Comparison of ENCODE assay signal across 11 cellular contexts in genomic region chr19:3725640-3726310, GRCh38. TPM values are rescaled to one million over a fixed set of nuclear protein-coding genes. Genes with fewer than 3 reads are reported as not detected.
DNase-seq lines count a peak whose midpoint lies in the region; ATAC-seq and TF ChIP-seq lines count a peak whose summit lies in the region.
"Had no signal": no experiment of that assay in that cellular context is flagged by ENCODE, and none has a peak within 500 bp of the region (broad histone marks: within the 10 kb centered on the region; RNA-seq: fewer than 3 reads in every experiment).

No MANE protein-coding gene starts in this region.

- no peak overlapping the region for H3K23ac ChIP-seq in IMR-90 (ENCODE audit: low read depth, low read length)

- no peak overlapping the region for H3K56ac ChIP-seq in IMR-90 (ENCODE audit: extremely low read depth, insufficient read depth, low read length)

- no peak for TF ChIP-seq RAD21 in IMR-90 (IDR thresholded peaks at IDR 0.05; ENCODE audit: low read length)

- intact Hi-C loops in IMR-90 (cut with micrococcal nuclease) = no loop called here
- intact Hi-C loops in sciatic nerve (cut with DNase I) = no loop called here
- intact Hi-C loops in activated naive CD4-positive, alpha-beta T cell treated with anti-CD3 and anti-CD28 coated beads for 36 hours (cut with micrococcal nuclease) = no loop called here

- no peak overlapping the region for H2AK5ac ChIP-seq in IMR-90 (ENCODE audit: low read depth, low read length)

- no peak overlapping the region for H2AK9ac ChIP-seq in IMR-90 (replicated peaks; ENCODE audit: low read depth, low read length, poor library complexity)

- no peak overlapping the region for H2BK15ac ChIP-seq in IMR-90 (ENCODE audit: low read depth, low read length)

- peaks cover 7% of the 10 kb centered on the region for H3K4me1 Mint-ChIP-seq in activated naive CD4-positive, alpha-beta T cell treated with anti-CD3 and anti-CD28 coated beads for 36 hours (ENCODE audit: low read depth)

- WGBS in IMR-90 (ENCODE audit: extremely low coverage in 2 of 2, insufficient read length in 1 of 2), 2 experiments = no CpG with 5 or more reads among the region's 14 CpGs

- H2AFZ ChIP-seq in IMR-90 (replicated peaks; ENCODE audit: low read length, poor library complexity) = no peak overlapping the region
- H2AFZ ChIP-seq in parathyroid adenoma = peak overlapping the region; percentile 19

- no peak overlapping the region for H4K8ac ChIP-seq in IMR-90 (ENCODE audit: low read depth in 2 of 2, low read length in 2 of 2)

- BruUV-seq in IMR-90 (replicated peaks; lab: Mats Ljungman, UMichigan) = no TSS peak

- H2BK5ac ChIP-seq in IMR-90 (ENCODE audit: low read depth, low read length, poor library complexity, severe bottlenecking) = no peak overlapping the region

- no peak overlapping the region for H3K27ac Mint-ChIP-seq in activated naive CD4-positive, alpha-beta T cell treated with anti-CD3 and anti-CD28 coated beads for 36 hours

- 0 out of 2 replicates have a peak, but pooled peaks have one; percentile 13 for ATAC-seq in IMR-90 (ENCODE audit: low read depth)
- no peak for ATAC-seq in HG03378 (IDR thresholded peaks at IDR 0.05; ENCODE audit: unreplicated experiment)
- no peak for ATAC-seq in GM19463 (IDR thresholded peaks at IDR 0.05; ENCODE audit: unreplicated experiment)
- ATAC-seq in sciatic nerve = no peak

- no peak overlapping the region for H4K91ac ChIP-seq in IMR-90 (ENCODE audit: insufficient read depth, low read depth, low read length)

- no peak overlapping the region for H3K14ac ChIP-seq in IMR-90 (replicated peaks; ENCODE audit: low read depth, low read length)

- no peaks in the 10 kb centered on the region for H3K36me3 ChIP-seq in IMR-90 (ENCODE audit: control insufficient read depth, insufficient read depth, low read length)
- no peaks in the 10 kb centered on the region for H3K36me3 ChIP-seq in parathyroid adenoma (ENCODE audit: control insufficient read depth, insufficient read depth, low read length)
- H3K36me3 ChIP-seq: left ventricle myocardium inferior had no signal

- H3K9me3 ChIP-seq in IMR-90 (ENCODE audit: control insufficient read depth, insufficient read depth, low read length) = no peaks in the 10 kb centered on the region
- H3K9me3 ChIP-seq in parathyroid adenoma (ENCODE audit: control insufficient read depth, low read length) = no peaks in the 10 kb centered on the region

- peaks cover 28% of the 10 kb centered on the region for H3K27me3 ChIP-seq in IMR-90 (ENCODE audit: control insufficient read depth, insufficient read depth, low read length)
- H3K27me3 ChIP-seq in parathyroid adenoma (ENCODE audit: control insufficient read depth, insufficient read depth, low read length) = no peaks in the 10 kb centered on the region

- DNase-seq in IMR-90 (no peak), NCI-H2196 treated with DMSO at 0.1 percent for 48 hours (lab: John Stamatoyannopoulos, UW; ENCODE audit: unreplicated experiment) (peak; percentile 91), choroid plexus epithelial cell (ENCODE audit: low read depth) (peak; percentile 19), sciatic nerve (ENCODE audit: low spot score) (no peak)
- no peak for DNase-seq in activated naive CD4-positive, alpha-beta T cell treated with anti-CD3 and anti-CD28 coated beads for 36 hours
- DNase-seq: activated T-cell treated with anti-CD3 and anti-CD28 coated beads, Interleukin-2, amount 50 U/mL, for 1 hour; caudate nucleus; left ventricle myocardium inferior had no signal

- H3K9ac ChIP-seq in IMR-90 (ENCODE audit: low read depth, low read length) (no peak overlapping the region), parathyroid adenoma (no peak overlapping the region)

- H4K20me1 ChIP-seq in IMR-90 (ENCODE audit: insufficient read depth, low read length) = no peaks in the 10 kb centered on the region

- no peaks in the 10 kb centered on the region for H3K9me1 ChIP-seq in IMR-90 (ENCODE audit: insufficient read depth, low read length)

- no peaks in the 10 kb centered on the region for H3K79me2 ChIP-seq in parathyroid adenoma

- no peak overlapping the region for H3K4me3 ChIP-seq in IMR-90 (ENCODE audit: insufficient read depth, low read depth, low read length)
- H3K4me3 ChIP-seq in choroid plexus epithelial cell (ENCODE audit: low read depth, low read length) = no peak overlapping the region
- H3K4me3 ChIP-seq in parathyroid adenoma (ENCODE audit: low read depth, low read length) = peak overlapping the region; percentile 40
- H3K4me3 ChIP-seq: left ventricle myocardium inferior had no signal

- dilution Hi-C loops in IMR-90 (cut with HindIII; ENCODE audit: low sequenced_read_pairs, unreplicated experiment) = no loop called here

- H3K27me3 Mint-ChIP-seq in activated naive CD4-positive, alpha-beta T cell treated with anti-CD3 and anti-CD28 coated beads for 36 hours (ENCODE audit: low read depth) = peaks cover 6% of the 10 kb centered on the region

- H3K36me3 Mint-ChIP-seq in activated naive CD4-positive, alpha-beta T cell treated with anti-CD3 and anti-CD28 coated beads for 36 hours (ENCODE audit: low read depth) = no peaks in the 10 kb centered on the region

- POLR2A ChIA-PET in IMR-90 (lab: Charles Lee; ENCODE audit: unreplicated experiment) = no interaction called here

- H3K4me1 ChIP-seq in IMR-90 (ENCODE audit: control insufficient read depth, insufficient read depth, low read length) (no peaks in the 10 kb centered on the region), parathyroid adenoma (peaks cover 7% of the 10 kb centered on the region)

- TF ChIP-seq CTCF in IMR-90 (conservative IDR thresholded peaks at IDR 0.05; ENCODE audit: low read depth, low read length) (no peak), choroid plexus epithelial cell (conservative IDR thresholded peaks at IDR 0.05; ENCODE audit: low read depth, low read length) (no peak), parathyroid adenoma (IDR thresholded peaks at IDR 0.05) (no peak)

- no peaks in the 10 kb centered on the region for H3K9me3 Mint-ChIP-seq in activated naive CD4-positive, alpha-beta T cell treated with anti-CD3 and anti-CD28 coated beads for 36 hours

- H3K4me2 ChIP-seq in IMR-90 (ENCODE audit: low read depth, low read length) = no peak overlapping the region
- H3K4me2 ChIP-seq in parathyroid adenoma (ENCODE audit: low read length) = peak overlapping the region; percentile 59

- no peak overlapping the region for H2BK120ac ChIP-seq in IMR-90 (ENCODE audit: low read depth, low read length)

- no peak for TF ChIP-seq POLR2A in IMR-90 (IDR thresholded peaks at IDR 0.05; ENCODE audit: low read depth, low read length)

- in situ Hi-C loops in IMR-90 (cut with MboI; ENCODE audit: low sequenced_read_pairs) = no loop called here

- H3K4me3 Mint-ChIP-seq in activated naive CD4-positive, alpha-beta T cell treated with anti-CD3 and anti-CD28 coated beads for 36 hours = no peak overlapping the region

- no peak overlapping the region for H2BK20ac ChIP-seq in IMR-90 (ENCODE audit: low read depth, low read length)

- CTCF ChIA-PET in IMR-90 (lab: Yijun Ruan, JAX) = no interaction called here
- CTCF ChIA-PET in activated naive CD4-positive, alpha-beta T cell treated with anti-CD3 and anti-CD28 coated beads for 36 hours (lab: Charles Lee) = interaction anchor here (0.7 kb wide), 1 partner anchor 284 kb away, joined by 3 read pairs; no protein-coding TSS in a partner anchor

- H3K4ac ChIP-seq in IMR-90 (ENCODE audit: low read depth, low read length) = no peak overlapping the region

- no peak overlapping the region for H3K27ac ChIP-seq in IMR-90 (ENCODE audit: insufficient read depth, low read length)
- peak overlapping the region; percentile 50 for H3K27ac ChIP-seq in parathyroid adenoma
- H3K27ac ChIP-seq: left ventricle myocardium inferior had no signal

- no peak overlapping the region for H4K5ac ChIP-seq in IMR-90 (ENCODE audit: low read depth, low read length)

- H3K79me1 ChIP-seq in IMR-90 (ENCODE audit: low read depth in 1 of 2, low read length in 2 of 2) = no peaks in the 10 kb centered on the region

- no peak overlapping the region for H3K18ac ChIP-seq in IMR-90 (ENCODE audit: low read depth, low read length)

TF ChIP-seq in IMR-90, 13 proteins besides CTCF, POLR2A, EP300 and RAD21 (continues in another document):
- TF ChIP-seq BHLHE40 (IDR thresholded peaks at IDR 0.05; ENCODE audit: low read depth, low read length) = no peak
- TF ChIP-seq MXI1 (IDR thresholded peaks at IDR 0.05; ENCODE audit: borderline replicate concordance, low read depth, low read length) = no peak
- TF ChIP-seq NFE2L2 (IDR thresholded peaks at IDR 0.05; ENCODE audit: low read depth, low read length) = no peak

RNA-seq across cellular contexts. Expression of gene TJP3, which starts 17.6 kb away (rescaled TPM):
- total RNA-seq in IMR-90 (2012; rRNA removed) (not detected in 2 replicates), sciatic nerve (2.1 TPM)
- not detected in 2 replicates for polyA plus RNA-seq in IMR-90 (2012; rRNA removed)
- polyA plus RNA-seq in IMR-90 (2012; cell fraction: cytosol; rRNA removed) = 0.03 TPM in 1 of 2 replicates, not detected in the other
- not detected in 2 replicates for polyA plus RNA-seq in IMR-90 (2012; cell fraction: nucleus; rRNA removed; ENCODE audit: low replicate concordance)
- 1 to 10 TPM in 1 of 2 experiments, under 1 TPM in 1; 0.93 to 1.6 TPM for total RNA-seq in activated naive CD4-positive, alpha-beta T cell treated with anti-CD3 and anti-CD28 coated beads for 36 hours
- total RNA-seq: left ventricle myocardium inferior had no signal

RNA-seq across cellular contexts. Expression of gene PIP5K1C, which starts 25.5 kb away (rescaled TPM):
- total RNA-seq in IMR-90 (2012; rRNA removed) (10.8 and 13.6 TPM in 2 replicates), sciatic nerve (46.9 TPM)
- 23.3 and 28.0 TPM in 2 replicates for polyA plus RNA-seq in IMR-90 (2012; rRNA removed)
- polyA plus RNA-seq in IMR-90 (2012; cell fraction: cytosol; rRNA removed) = 14.8 and 28.7 TPM in 2 replicates
- polyA plus RNA-seq in IMR-90 (2012; cell fraction: nucleus; rRNA removed; ENCODE audit: low replicate concordance) = 21.1 and 41.9 TPM in 2 replicates
- total RNA-seq in activated naive CD4-positive, alpha-beta T cell treated with anti-CD3 and anti-CD28 coated beads for 36 hours = 1 to 10 TPM; 7.3 to 7.5 TPM

RNA-seq across cellular contexts. Expression of gene APBA3, which starts 35.7 kb away (rescaled TPM):
- total RNA-seq in IMR-90 (2012; rRNA removed) = 8.6 and 9.5 TPM in 2 replicates
- polyA plus RNA-seq in IMR-90 (2012; rRNA removed) = 18.4 and 21.0 TPM in 2 replicates
- 10.4 and 19.6 TPM in 2 replicates for polyA plus RNA-seq in IMR-90 (2012; cell fraction: cytosol; rRNA removed)
- polyA plus RNA-seq in IMR-90 (2012; cell fraction: nucleus; rRNA removed; ENCODE audit: low replicate concordance) = 54.4 and 140 TPM in 2 replicates
- 26.1 TPM for total RNA-seq in sciatic nerve
- total RNA-seq in activated naive CD4-positive, alpha-beta T cell treated with anti-CD3 and anti-CD28 coated beads for 36 hours = 10 to 100 TPM; 28.6 to 30.0 TPM

RNA-seq across cellular contexts. Expression of gene MRPL54, which starts 36.7 kb away (rescaled TPM):
- total RNA-seq in IMR-90 (2012; rRNA removed) (55.9 and 68.6 TPM in 2 replicates), sciatic nerve (35.3 TPM)
- 75.7 and 96.5 TPM in 2 replicates for polyA plus RNA-seq in IMR-90 (2012; rRNA removed)
- 126 and 298 TPM in 2 replicates for polyA plus RNA-seq in IMR-90 (2012; cell fraction: cytosol; rRNA removed)
- polyA plus RNA-seq in IMR-90 (2012; cell fraction: nucleus; rRNA removed; ENCODE audit: low replicate concordance) = 25.4 and 32.2 TPM in 2 replicates
- total RNA-seq in activated naive CD4-positive, alpha-beta T cell treated with anti-CD3 and anti-CD28 coated beads for 36 hours = 10 to 100 TPM; 71.4 to 77.0 TPM

RNA-seq across cellular contexts. Expression of gene RAX2, which starts 46.3 kb away (rescaled TPM):
- total RNA-seq in IMR-90 (2012; rRNA removed) (not detected in 2 replicates), sciatic nerve (not detected)
- polyA plus RNA-seq in IMR-90 (2012; rRNA removed) = not detected in 2 replicates
- polyA plus RNA-seq in IMR-90 (2012; cell fraction: cytosol; rRNA removed) = not detected in 2 replicates
- not detected in 2 replicates for polyA plus RNA-seq in IMR-90 (2012; cell fraction: nucleus; rRNA removed; ENCODE audit: low replicate concordance)
- not detected for total RNA-seq in activated naive CD4-positive, alpha-beta T cell treated with anti-CD3 and anti-CD28 coated beads for 36 hours
- total RNA-seq: left ventricle myocardium inferior had no signal

Comparison
In these comparisons a context has a peak if more than half of its experiments do, and no peak if none do; other contexts are left out.
1. DNase-seq: peak in NCI-H2196 treated with DMSO at 0.1 percent for 48 hours (single experiment) and choroid plexus epithelial cell (single experiment); none in IMR-90 (single experiment), sciatic nerve (single experiment) and activated naive CD4-positive, alpha-beta T cell treated with anti-CD3 and anti-CD28 coated beads for 36 hours (single experiment).